In the genomic region with DNA sequence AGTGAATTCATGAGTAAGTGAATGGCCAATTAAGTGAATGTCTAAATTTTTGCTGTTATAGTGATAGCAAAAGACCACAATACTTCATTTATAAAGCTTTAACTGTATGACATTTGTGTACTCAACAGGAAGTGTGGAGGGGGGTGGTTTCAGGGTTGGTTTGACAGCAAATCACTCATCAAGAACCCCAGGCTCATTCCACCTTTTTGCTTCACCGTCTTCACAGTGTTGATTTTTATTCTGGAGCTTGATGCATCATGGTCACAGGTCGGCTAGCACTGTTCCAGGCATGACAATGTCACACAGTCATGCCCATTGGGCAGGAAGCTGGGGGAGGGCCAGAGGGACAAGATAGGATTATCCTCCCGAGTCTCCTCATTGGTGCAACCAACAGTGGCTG, we compare ENCODE assay signal across 1 cellular context.
TF ChIP-seq lines count a peak whose summit lies in the region.

No MANE protein-coding gene starts in this region.

TF ChIP-seq in IMR-90, 13 proteins besides CTCF, POLR2A, EP300 and RAD21 (continued from another document):
- TF ChIP-seq, protein P1, sequence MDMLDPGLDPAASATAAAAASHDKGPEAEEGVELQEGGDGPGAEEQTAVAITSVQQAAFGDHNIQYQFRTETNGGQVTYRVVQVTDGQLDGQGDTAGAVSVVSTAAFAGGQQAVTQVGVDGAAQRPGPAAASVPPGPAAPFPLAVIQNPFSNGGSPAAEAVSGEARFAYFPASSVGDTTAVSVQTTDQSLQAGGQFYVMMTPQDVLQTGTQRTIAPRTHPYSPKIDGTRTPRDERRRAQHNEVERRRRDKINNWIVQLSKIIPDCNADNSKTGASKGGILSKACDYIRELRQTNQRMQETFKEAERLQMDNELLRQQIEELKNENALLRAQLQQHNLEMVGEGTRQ (IDR thresholded peaks at IDR 0.05; ENCODE audit: low read depth, low read length): no peak
- no peak for TF ChIP-seq MXI1 (IDR thresholded peaks at IDR 0.05; ENCODE audit: borderline replicate concordance, low read depth, low read length)
